Comparison of ENCODE assay signal across 17 cellular contexts in genomic region chr12:5230861-5231260, GRCh38.
DNase-seq lines count a peak whose midpoint lies in the region; ATAC-seq, FAIRE-seq and TF ChIP-seq lines count a peak whose summit lies in the region.
"Had no signal": no experiment of that assay in that cellular context is flagged by ENCODE, and none has a peak within 500 bp of the region (broad histone marks: within the 10 kb centered on the region; RNA-seq: fewer than 3 reads in every experiment).

No MANE protein-coding gene starts in this region.

- in situ Hi-C loops in mammary epithelial cell (cut with MboI; ENCODE audit: low sequenced_read_pairs in 2 of 2): no loop called here

- WGBS in mammary epithelial cell (ENCODE audit: low coverage, missing lambda C conversion rate): 33% methylated on average over 3 of the region's 3 CpGs

- H2AFZ ChIP-seq in mammary epithelial cell (ENCODE audit: low read depth, low read length) (no peak overlapping the region), keratinocyte (ENCODE audit: control insufficient read depth, low read length) (no peak overlapping the region)

- TF ChIP-seq POLR2A in breast epithelium (IDR thresholded peaks at IDR 0.05): no peak

- CTCF ChIA-PET in mammary epithelial cell (lab: Charles Lee; ENCODE audit: low non-redundant PET): no interaction called here

- intact Hi-C loops in mammary epithelial cell (cut with micrococcal nuclease): no loop called here
- intact Hi-C loops in breast epithelium (cut with DNase I; ENCODE audit: low total_unique reads): no loop called here

- H3K4me1 ChIP-seq in mammary epithelial cell (ENCODE audit: insufficient read depth, low read length) (peaks cover 9% of the 10 kb centered on the region), breast epithelium (no peaks in the 10 kb centered on the region), keratinocyte (ENCODE audit: control insufficient read depth, extremely low read depth, insufficient read depth, low read length) (peaks cover 6% of the 10 kb centered on the region)
- H3K4me1 ChIP-seq: BLaER1 had no signal

- FAIRE-seq in keratinocyte (lab: Jason Lieb, UNC): peak; percentile 67
- peak; percentile 58 for FAIRE-seq in urothelium cell line (lab: Jason Lieb, UNC)
- FAIRE-seq: GM12878, GM19239, H1 had no signal

- H3K27ac ChIP-seq in mammary epithelial cell (ENCODE audit: insufficient read depth, low read depth, low read length) (no peak overlapping the region), breast epithelium (no peak overlapping the region), keratinocyte (ENCODE audit: control insufficient read depth, insufficient read depth, low read length) (no peak overlapping the region)
- H3K27ac ChIP-seq: BLaER1 had no signal

- BruUV-seq in mammary epithelial cell (replicated peaks; lab: Mats Ljungman, UMichigan): no TSS peak

- TF ChIP-seq CTCF in mammary epithelial cell (conservative IDR thresholded peaks at IDR 0.05 in 1 of 2, IDR thresholded peaks at IDR 0.05 in 1 of 2; ENCODE audit: extremely low read depth in 1 of 2, insufficient read depth in 1 of 2, low read depth in 1 of 2, low read length in 2 of 2): no peak
- no peak for TF ChIP-seq CTCF in breast epithelium (IDR thresholded peaks at IDR 0.05)
- TF ChIP-seq CTCF in keratinocyte (optimal IDR thresholded peaks at IDR 0.05 in 1 of 3, IDR thresholded peaks at IDR 0.05 in 1 of 3, conservative IDR thresholded peaks at IDR 0.05 in 1 of 3; ENCODE audit: extremely low read depth in 1 of 3, insufficient read depth in 2 of 3, low read length in 3 of 3): no peak
- TF ChIP-seq CTCF in foreskin fibroblast (IDR thresholded peaks at IDR 0.05; ENCODE audit: low read depth, low read length): no peak

- H3K4me2 ChIP-seq in mammary epithelial cell (ENCODE audit: insufficient read depth, low read depth, low read length) (no peak overlapping the region), keratinocyte (ENCODE audit: control insufficient read depth, extremely low read depth, insufficient read depth, low read depth, low read length) (no peak overlapping the region)
- H3K4me2 ChIP-seq: BLaER1 had no signal

- no peaks in the 10 kb centered on the region for H3K9me1 ChIP-seq in keratinocyte (ENCODE audit: control insufficient read depth, extremely low read depth, insufficient read depth, low read length)

- no peaks in the 10 kb centered on the region for H3K79me2 ChIP-seq in mammary epithelial cell (ENCODE audit: insufficient read depth, low read length)
- no peaks in the 10 kb centered on the region for H3K79me2 ChIP-seq in keratinocyte (ENCODE audit: control insufficient read depth, insufficient read depth, low read length)

- ATAC-seq in HG03571 (IDR thresholded peaks at IDR 0.05; ENCODE audit: unreplicated experiment): no peak
- ATAC-seq: GM12878 had no signal

- H3K9ac ChIP-seq in mammary epithelial cell (ENCODE audit: insufficient read depth, low read length) (no peak overlapping the region), keratinocyte (ENCODE audit: control insufficient read depth, extremely low read depth, insufficient read depth, low read length) (no peak overlapping the region)
- H3K9ac ChIP-seq: BLaER1 had no signal

- H3K9me3 ChIP-seq in mammary epithelial cell (replicated peaks; ENCODE audit: insufficient read depth, low read length) (peaks cover 2% of the 10 kb centered on the region), breast epithelium (peaks cover 0 to 6% of the 10 kb centered on the region in 2 donors), keratinocyte (ENCODE audit: control insufficient read depth, low read depth, low read length) (no peaks in the 10 kb centered on the region)

- DNase-seq in mammary epithelial cell (peak; percentile 31), breast epithelium (ENCODE audit: low spot score in 2 of 2) (no peak), cerebellum (ENCODE audit: low spot score) (peak; percentile 61), keratinocyte (ENCODE audit: low read depth, low spot score) (no peak), urothelium cell line (ENCODE audit: low spot score) (no peak), foreskin fibroblast (no peak), COLO668 (lab: John Stamatoyannopoulos, UW; ENCODE audit: unreplicated experiment) (no peak)
- DNase-seq: 8988T; Calu3; CD4-positive, alpha-beta memory T cell; DMS79 treated with DMSO at 0.1 percent for 48 hours; H9 had no signal

- H3K27me3 ChIP-seq in mammary epithelial cell (ENCODE audit: insufficient read depth, low read length) (no peaks in the 10 kb centered on the region), breast epithelium (peaks cover 0 to 21% of the 10 kb centered on the region in 2 donors), keratinocyte (ENCODE audit: control insufficient read depth, extremely low read depth, insufficient read depth, low read length) (no peaks in the 10 kb centered on the region)
- H3K27me3 ChIP-seq: BLaER1 had no signal

- dilution Hi-C loops in mammary epithelial cell (cut with HindIII; ENCODE audit: low sequenced_read_pairs): no loop called here
- dilution Hi-C loops in keratinocyte (cut with MboI; ENCODE audit: extremely low pct_ligation_motif_present, low sequenced_read_pairs): no loop called here

- H3K36me3 ChIP-seq in mammary epithelial cell (ENCODE audit: insufficient read depth, low read length) (no peaks in the 10 kb centered on the region), breast epithelium (no peaks in the 10 kb centered on the region), keratinocyte (ENCODE audit: control insufficient read depth in 2 of 2, extremely low read depth in 1 of 2, insufficient read depth in 2 of 2, low read length in 2 of 2) (no peaks in the 10 kb centered on the region)
- H3K36me3 ChIP-seq: BLaER1 had no signal

- H4K20me1 ChIP-seq in mammary epithelial cell (ENCODE audit: insufficient read depth, low read length): no peaks in the 10 kb centered on the region
- no peaks in the 10 kb centered on the region for H4K20me1 ChIP-seq in keratinocyte (ENCODE audit: control insufficient read depth, extremely low read depth, insufficient read depth, low read length)
- H4K20me1 ChIP-seq: BLaER1 had no signal

- no peak overlapping the region for H3K4me3 ChIP-seq in mammary epithelial cell (replicated peaks in 1 of 3; ENCODE audit: insufficient read depth in 1 of 3, low read depth in 2 of 3, low read length in 3 of 3)
- no peak overlapping the region for H3K4me3 ChIP-seq in breast epithelium
- no peak overlapping the region for H3K4me3 ChIP-seq in keratinocyte (ENCODE audit: control insufficient read depth in 2 of 3, extremely low read depth in 1 of 3, insufficient read depth in 2 of 3, low read depth in 1 of 3, low read length in 3 of 3)
- H3K4me3 ChIP-seq in foreskin fibroblast (ENCODE audit: low read depth in 1 of 2, low read length in 2 of 2): no peak overlapping the region
- H3K4me3 ChIP-seq: BLaER1, GM12878 had no signal

Comparison
In these comparisons a context has a peak if more than half of its experiments do, and no peak if none do; other contexts are left out.
1. DNase-seq: peak in mammary epithelial cell (single experiment) and cerebellum (single experiment); none in breast epithelium (0 of 2), keratinocyte (single experiment), urothelium cell line (single experiment), foreskin fibroblast (0 of 2) and COLO668 (single experiment).